Comparison of ENCODE assay signal across 11 cellular contexts in the genomic region with DNA sequence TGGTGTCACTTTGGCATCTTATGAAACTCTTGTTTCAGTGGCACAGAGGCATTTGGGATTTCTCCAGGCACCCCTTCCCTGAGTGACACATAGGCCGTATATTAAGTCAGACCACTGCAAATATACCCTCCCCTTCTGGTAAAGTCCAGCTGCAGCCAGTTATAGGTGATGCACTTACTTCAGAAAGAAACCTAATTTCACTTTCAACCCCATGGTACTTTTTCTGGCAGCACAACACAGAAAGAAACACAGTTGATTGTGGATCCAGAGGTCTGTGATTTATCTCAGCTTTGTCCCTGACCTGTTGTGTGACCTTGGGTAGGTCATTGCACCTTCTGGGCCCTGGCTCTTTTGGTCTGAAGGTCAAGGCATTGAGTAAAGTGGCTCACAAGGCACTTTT.
DNase-seq lines count a peak whose midpoint lies in the region; ATAC-seq and TF ChIP-seq lines count a peak whose summit lies in the region.
"Had no signal": no experiment of that assay in that cellular context is flagged by ENCODE, and none has a peak within 500 bp of the region (broad histone marks: within the 10 kb centered on the region; RNA-seq: fewer than 3 reads in every experiment).

No MANE protein-coding gene starts in this region.

- TF ChIP-seq CTCF in GM13977 (IDR thresholded peaks at IDR 0.05; ENCODE audit: extremely low read depth, insufficient read depth, missing control alignments) (no peak), osteocyte (IDR thresholded peaks at IDR 0.05) (no peak), prostate gland (IDR thresholded peaks at IDR 0.05) (no peak)

- no peak overlapping the region for H3K4me3 ChIP-seq in prostate gland
- H3K4me3 ChIP-seq: MG63 had no signal

- DNase-seq in GM13977 (ENCODE audit: low spot score): peak; percentile 54
- DNase-seq in osteocyte (ENCODE audit: extremely low spot score, unreplicated experiment): no peak
- DNase-seq in prostate gland (ENCODE audit: low spot score): no peak
- DNase-seq in stimulated activated CD4-positive, alpha-beta T cell treated with anti-CD3 and anti-CD28 coated beads, Interleukin-2, amount 100 ng/mL, for 24 hours: no peak
- no peak for DNase-seq in HK-2 (ENCODE audit: unreplicated experiment)
- DNase-seq: activated CD8-positive, alpha-beta memory T cell treated with anti-CD3 and anti-CD28 coated beads for 24 hours; MG63; T-helper 9 cell had no signal

- H3K27ac Mint-ChIP-seq in osteocyte (ENCODE audit: unreplicated experiment): no peak overlapping the region

- no peak for TF ChIP-seq POLR2A in prostate gland (IDR thresholded peaks at IDR 0.05)

- WGBS in prostate gland: 96% methylated on average over 1 of the region's 1 CpG

- no peaks in the 10 kb centered on the region for H3K4me1 ChIP-seq in prostate gland (replicated peaks)

- intact Hi-C loops in prostate gland (cut with DNase I): no loop called here

- no peaks in the 10 kb centered on the region for H3K4me1 Mint-ChIP-seq in osteocyte (ENCODE audit: unreplicated experiment)

- no peaks in the 10 kb centered on the region for H3K36me3 ChIP-seq in prostate gland
- H3K36me3 ChIP-seq: MG63 had no signal

- no peak overlapping the region for H3K27ac ChIP-seq in prostate gland

- in situ Hi-C loops in GM13977 (cut with MboI; ENCODE audit: low pct_unique_long_range_greater_than_20kb, low sequenced_read_pairs, unreplicated experiment): no loop called here

- no peaks in the 10 kb centered on the region for H3K36me3 Mint-ChIP-seq in osteocyte (ENCODE audit: unreplicated experiment)

- H3K27me3 ChIP-seq in prostate gland (replicated peaks; ENCODE audit: insufficient read depth): no peaks in the 10 kb centered on the region
- H3K27me3 ChIP-seq: MG63 had no signal

- ATAC-seq in GM19438 (IDR thresholded peaks at IDR 0.05; ENCODE audit: low read depth, unreplicated experiment) (peak; percentile 87), HG02678 (IDR thresholded peaks at IDR 0.05; ENCODE audit: unreplicated experiment) (peak; percentile 87), HG03439 (IDR thresholded peaks at IDR 0.05; ENCODE audit: unreplicated experiment) (peak; percentile 73)

- H3K9me3 ChIP-seq in prostate gland: no peaks in the 10 kb centered on the region
- H3K9me3 ChIP-seq: MG63 had no signal

- no peaks in the 10 kb centered on the region for H3K27me3 Mint-ChIP-seq in osteocyte (ENCODE audit: unreplicated experiment)

- peaks cover 24% of the 10 kb centered on the region for H3K9me3 Mint-ChIP-seq in osteocyte (ENCODE audit: unreplicated experiment)

- no peak overlapping the region for H3K4me3 Mint-ChIP-seq in osteocyte (ENCODE audit: unreplicated experiment)
